30 cellular contexts compared by ENCODE assay signal in genomic region chr7:82348251-82348650, GRCh38.
A peak's percentile ranks its signal among the peaks of the same experiment; 100 is the strongest.
DNase-seq lines count a peak whose midpoint lies in the region; ATAC-seq and TF ChIP-seq lines count a peak whose summit lies in the region.
"Had no signal": no experiment of that assay in that cellular context is flagged by ENCODE, and none has a peak within 500 bp of the region (broad histone marks: within the 10 kb centered on the region; RNA-seq: fewer than 3 reads in every experiment).

No MANE protein-coding gene starts in this region.

- no peaks in the 10 kb centered on the region for H3K36me3 Mint-ChIP-seq in WTC11

- no peak for TF ChIP-seq CTCF in right atrium auricular region (IDR thresholded peaks at IDR 0.05)
- no peak for TF ChIP-seq CTCF in WTC11 (IDR thresholded peaks at IDR 0.05)

- POLR2A ChIA-PET in WTC11 (lab: Charles Lee) = no interaction called here

- CTCF ChIA-PET in WTC11 (lab: Charles Lee) = no interaction called here

- H3K9me3 ChIP-seq in right atrium auricular region = no peaks in the 10 kb centered on the region
- H3K9me3 ChIP-seq: body of pancreas, gastroesophageal sphincter, HAP-1, vagina had no signal

- no peaks in the 10 kb centered on the region for H3K4me1 ChIP-seq in right atrium auricular region
- H3K4me1 ChIP-seq: body of pancreas, gastroesophageal sphincter, vagina had no signal

- H3K4me3 Mint-ChIP-seq in WTC11 = no peak overlapping the region
- H3K4me3 Mint-ChIP-seq: activated CD4-positive, alpha-beta memory T cell treated with anti-CD3 and anti-CD28 coated beads, Interleukin-2, amount 10 ng/mL, durations not matched to agents 7 days and 5 days; CD4-positive, alpha-beta T cell; nephron progenitor cell; stimulated activated naive CD8-positive, alpha-beta T cell treated with anti-CD3 and anti-CD28 coated beads, Interleukin-15, Interleukin-2, amounts not matched to agents 100 ng/mL and 50 ng/mL, for 24 hours had no signal

- no peak overlapping the region for H3K4me3 ChIP-seq in right atrium auricular region
- H3K4me3 ChIP-seq: body of pancreas, gastroesophageal sphincter, HAP-1, vagina had no signal

- intact Hi-C loops in Right ventricle myocardium inferior (cut with DNase I) = no loop called here
- intact Hi-C loops in left ventricle myocardium superior (cut with micrococcal nuclease) = no loop called here

- H3K27me3 ChIP-seq in right atrium auricular region = no peaks in the 10 kb centered on the region
- H3K27me3 ChIP-seq: body of pancreas, gastroesophageal sphincter, vagina had no signal

- no peak overlapping the region for H3K27ac ChIP-seq in right atrium auricular region
- H3K27ac ChIP-seq: body of pancreas, gastroesophageal sphincter, vagina had no signal

- peak; percentile 67 for ATAC-seq in Right ventricle myocardium inferior
- ATAC-seq in WTC11 = no peak
- ATAC-seq in left ventricle myocardium superior = peak; percentile 60
- no peak for ATAC-seq in HG02610 (IDR thresholded peaks at IDR 0.05; ENCODE audit: unreplicated experiment)
- ATAC-seq: body of pancreas, gastroesophageal sphincter, HepG2, left colon, PC-3 had no signal

- no peaks in the 10 kb centered on the region for H3K27me3 Mint-ChIP-seq in WTC11 (ENCODE audit: low read depth)
- H3K27me3 Mint-ChIP-seq: activated CD4-positive, alpha-beta memory T cell treated with anti-CD3 and anti-CD28 coated beads, Interleukin-2, amount 10 ng/mL, durations not matched to agents 7 days and 5 days; CD4-positive, alpha-beta T cell; stimulated activated naive CD8-positive, alpha-beta T cell treated with anti-CD3 and anti-CD28 coated beads, Interleukin-15, Interleukin-2, amounts not matched to agents 100 ng/mL and 50 ng/mL, for 24 hours had no signal

- H3K9me3 Mint-ChIP-seq in WTC11 = no peaks in the 10 kb centered on the region
- H3K9me3 Mint-ChIP-seq: activated CD4-positive, alpha-beta memory T cell treated with anti-CD3 and anti-CD28 coated beads, Interleukin-2, amount 10 ng/mL, durations not matched to agents 7 days and 5 days; CD4-positive, alpha-beta T cell; nephron progenitor cell; stimulated activated naive CD8-positive, alpha-beta T cell treated with anti-CD3 and anti-CD28 coated beads, Interleukin-15, Interleukin-2, amounts not matched to agents 100 ng/mL and 50 ng/mL, for 24 hours had no signal

- peak overlapping the region; percentile 69; the same call in 1 of the 2 replicates for H3K27ac Mint-ChIP-seq in WTC11
- H3K27ac Mint-ChIP-seq: activated CD4-positive, alpha-beta memory T cell treated with anti-CD3 and anti-CD28 coated beads, Interleukin-2, amount 10 ng/mL, durations not matched to agents 7 days and 5 days; CD4-positive, alpha-beta T cell; nephron progenitor cell; stimulated activated naive CD8-positive, alpha-beta T cell treated with anti-CD3 and anti-CD28 coated beads, Interleukin-15, Interleukin-2, amounts not matched to agents 100 ng/mL and 50 ng/mL, for 24 hours had no signal

- no peaks in the 10 kb centered on the region for H3K36me3 ChIP-seq in right atrium auricular region
- H3K36me3 ChIP-seq: HAP-1, vagina had no signal

- H3K4me1 Mint-ChIP-seq in WTC11 = 0 out of 2 replicates have a peak, but pooled peaks cover 3% of the 10 kb centered on the region
- H3K4me1 Mint-ChIP-seq: activated CD4-positive, alpha-beta memory T cell treated with anti-CD3 and anti-CD28 coated beads, Interleukin-2, amount 10 ng/mL, durations not matched to agents 7 days and 5 days; nephron progenitor cell had no signal

- no peak for DNase-seq in Right ventricle myocardium inferior (ENCODE audit: missing footprints)
- no peak for DNase-seq in right atrium auricular region (ENCODE audit: low spot score)
- no peak for DNase-seq in WTC11 (ENCODE audit: low spot score)
- no peak for DNase-seq in left ventricle myocardium superior
- DNase-seq in superior temporal gyrus (ENCODE audit: extremely low spot score) = peak; percentile 44
- no peak for DNase-seq in activated naive CD4-positive, alpha-beta T cell treated with anti-CD3 and anti-CD28 coated beads, Interleukin-2, amount 50 U/mL, for 16 hours
- DNase-seq in kidney tubule cell (ENCODE audit: low spot score) = no peak
- DNase-seq: activated CD4-positive, alpha-beta memory T cell treated with anti-CD3 and anti-CD28 coated beads, Interleukin-2, amount 10 ng/mL, durations not matched to agents 7 days and 5 days; activated CD4-positive, CD25-positive, alpha-beta regulatory T cell treated with anti-CD3 and anti-CD28 coated beads, Interleukin-2, amount 50 U/mL, for 72 hours; activated CD8-positive, alpha-beta memory T cell treated with anti-CD3 and anti-CD28 coated beads, Interleukin-2, amount 50 U/mL, for 4 hours; activated naive CD4-positive, alpha-beta T cell; AML-193; body of pancreas; CD4-positive, alpha-beta T cell; cerebellar nuclear complex; DMS153; hippocampal formation; Kasumi-1; left colon; NCI-H1436; nephron progenitor cell; PC-3; stimulated activated CD8-positive, alpha-beta memory T cell treated with anti-CD3 and anti-CD28 coated beads, Interleukin-4, amount 100 ng/mL, for 48 hours; T-helper 2 cell had no signal

TF ChIP-seq in WTC11, 78 proteins besides CTCF, POLR2A, EP300 and RAD21:
- TF ChIP-seq TP53 (CRISPR knock-in tag; IDR thresholded peaks at IDR 0.05) (no peak), ZNF317 (CRISPR knock-in tag; IDR thresholded peaks at IDR 0.05; ENCODE audit: borderline replicate concordance, low read depth) (no peak), FOXP1 (CRISPR knock-in tag; IDR thresholded peaks at IDR 0.05; ENCODE audit: borderline replicate concordance) (no peak), ARID4B (CRISPR knock-in tag; IDR thresholded peaks at IDR 0.05; ENCODE audit: borderline replicate concordance) (no peak), ZBTB21 (CRISPR knock-in tag; IDR thresholded peaks at IDR 0.05; ENCODE audit: borderline replicate concordance) (no peak), CDX4 (CRISPR knock-in tag; IDR thresholded peaks at IDR 0.05; ENCODE audit: borderline replicate concordance) (no peak), NFYB (CRISPR knock-in tag; conservative IDR thresholded peaks at IDR 0.05; ENCODE audit: low read depth) (no peak), ELF4 (CRISPR knock-in tag; IDR thresholded peaks at IDR 0.05; ENCODE audit: low read depth) (no peak), NR3C1 (CRISPR knock-in tag; conservative IDR thresholded peaks at IDR 0.05; ENCODE audit: low read depth) (no peak), ZNF232 (CRISPR knock-in tag; IDR thresholded peaks at IDR 0.05) (no peak)

Comparison
In these comparisons a context has a peak if more than half of its experiments do, and no peak if none do; other contexts are left out.
1. ATAC-seq: peak in Right ventricle myocardium inferior (single experiment) and left ventricle myocardium superior (single experiment); none in WTC11 (single experiment) and HG02610 (single experiment).